In the genomic region with DNA sequence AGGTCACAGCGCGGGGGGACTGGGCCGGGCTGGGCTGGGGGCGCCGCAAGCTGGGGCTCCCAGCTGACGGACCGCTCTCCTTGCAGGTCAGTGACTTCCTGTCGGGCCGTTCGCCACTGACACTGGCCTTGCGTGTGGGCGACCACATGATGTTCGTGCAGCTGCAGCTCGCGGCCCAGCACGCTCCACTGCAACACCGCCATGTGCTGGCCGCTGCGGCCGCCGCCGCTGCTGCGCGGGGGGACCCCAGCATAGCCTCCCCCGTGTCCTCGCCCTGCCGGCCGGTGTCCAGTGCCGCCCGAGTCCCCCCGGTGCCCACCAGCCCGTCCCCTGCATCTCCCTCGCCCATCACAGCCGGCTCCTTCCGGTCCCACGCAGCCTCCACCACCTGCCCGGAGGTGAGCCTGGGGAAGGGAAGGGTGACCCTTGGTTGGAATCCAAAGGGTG, we compare ENCODE assay signal across 2 cellular contexts.
TF ChIP-seq lines count a peak whose summit lies in the region.

No MANE protein-coding gene starts in this region.

TF ChIP-seq in SK-N-SH, 30 proteins besides CTCF, POLR2A, EP300 and RAD21 (continued from another document):
- TF ChIP-seq, protein P1, sequence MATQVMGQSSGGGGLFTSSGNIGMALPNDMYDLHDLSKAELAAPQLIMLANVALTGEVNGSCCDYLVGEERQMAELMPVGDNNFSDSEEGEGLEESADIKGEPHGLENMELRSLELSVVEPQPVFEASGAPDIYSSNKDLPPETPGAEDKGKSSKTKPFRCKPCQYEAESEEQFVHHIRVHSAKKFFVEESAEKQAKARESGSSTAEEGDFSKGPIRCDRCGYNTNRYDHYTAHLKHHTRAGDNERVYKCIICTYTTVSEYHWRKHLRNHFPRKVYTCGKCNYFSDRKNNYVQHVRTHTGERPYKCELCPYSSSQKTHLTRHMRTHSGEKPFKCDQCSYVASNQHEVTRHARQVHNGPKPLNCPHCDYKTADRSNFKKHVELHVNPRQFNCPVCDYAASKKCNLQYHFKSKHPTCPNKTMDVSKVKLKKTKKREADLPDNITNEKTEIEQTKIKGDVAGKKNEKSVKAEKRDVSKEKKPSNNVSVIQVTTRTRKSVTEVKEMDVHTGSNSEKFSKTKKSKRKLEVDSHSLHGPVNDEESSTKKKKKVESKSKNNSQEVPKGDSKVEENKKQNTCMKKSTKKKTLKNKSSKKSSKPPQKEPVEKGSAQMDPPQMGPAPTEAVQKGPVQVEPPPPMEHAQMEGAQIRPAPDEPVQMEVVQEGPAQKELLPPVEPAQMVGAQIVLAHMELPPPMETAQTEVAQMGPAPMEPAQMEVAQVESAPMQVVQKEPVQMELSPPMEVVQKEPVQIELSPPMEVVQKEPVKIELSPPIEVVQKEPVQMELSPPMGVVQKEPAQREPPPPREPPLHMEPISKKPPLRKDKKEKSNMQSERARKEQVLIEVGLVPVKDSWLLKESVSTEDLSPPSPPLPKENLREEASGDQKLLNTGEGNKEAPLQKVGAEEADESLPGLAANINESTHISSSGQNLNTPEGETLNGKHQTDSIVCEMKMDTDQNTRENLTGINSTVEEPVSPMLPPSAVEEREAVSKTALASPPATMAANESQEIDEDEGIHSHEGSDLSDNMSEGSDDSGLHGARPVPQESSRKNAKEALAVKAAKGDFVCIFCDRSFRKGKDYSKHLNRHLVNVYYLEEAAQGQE (IDR thresholded peaks at IDR 0.05; ENCODE audit: low read depth, low read length), result no peak
- TF ChIP-seq, protein P2, sequence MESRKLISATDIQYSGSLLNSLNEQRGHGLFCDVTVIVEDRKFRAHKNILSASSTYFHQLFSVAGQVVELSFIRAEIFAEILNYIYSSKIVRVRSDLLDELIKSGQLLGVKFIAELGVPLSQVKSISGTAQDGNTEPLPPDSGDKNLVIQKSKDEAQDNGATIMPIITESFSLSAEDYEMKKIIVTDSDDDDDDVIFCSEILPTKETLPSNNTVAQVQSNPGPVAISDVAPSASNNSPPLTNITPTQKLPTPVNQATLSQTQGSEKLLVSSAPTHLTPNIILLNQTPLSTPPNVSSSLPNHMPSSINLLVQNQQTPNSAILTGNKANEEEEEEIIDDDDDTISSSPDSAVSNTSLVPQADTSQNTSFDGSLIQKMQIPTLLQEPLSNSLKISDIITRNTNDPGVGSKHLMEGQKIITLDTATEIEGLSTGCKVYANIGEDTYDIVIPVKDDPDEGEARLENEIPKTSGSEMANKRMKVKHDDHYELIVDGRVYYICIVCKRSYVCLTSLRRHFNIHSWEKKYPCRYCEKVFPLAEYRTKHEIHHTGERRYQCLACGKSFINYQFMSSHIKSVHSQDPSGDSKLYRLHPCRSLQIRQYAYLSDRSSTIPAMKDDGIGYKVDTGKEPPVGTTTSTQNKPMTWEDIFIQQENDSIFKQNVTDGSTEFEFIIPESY (IDR thresholded peaks at IDR 0.05; ENCODE audit: borderline replicate concordance, low read depth), result no peak
- no peak for TF ChIP-seq FOXJ3 (CRISPR knock-in tag; IDR thresholded peaks at IDR 0.05)
- TF ChIP-seq, protein P3, sequence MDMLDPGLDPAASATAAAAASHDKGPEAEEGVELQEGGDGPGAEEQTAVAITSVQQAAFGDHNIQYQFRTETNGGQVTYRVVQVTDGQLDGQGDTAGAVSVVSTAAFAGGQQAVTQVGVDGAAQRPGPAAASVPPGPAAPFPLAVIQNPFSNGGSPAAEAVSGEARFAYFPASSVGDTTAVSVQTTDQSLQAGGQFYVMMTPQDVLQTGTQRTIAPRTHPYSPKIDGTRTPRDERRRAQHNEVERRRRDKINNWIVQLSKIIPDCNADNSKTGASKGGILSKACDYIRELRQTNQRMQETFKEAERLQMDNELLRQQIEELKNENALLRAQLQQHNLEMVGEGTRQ (IDR thresholded peaks at IDR 0.05; ENCODE audit: borderline replicate concordance, low read depth, low read length), result no peak
- TF ChIP-seq, protein P4, sequence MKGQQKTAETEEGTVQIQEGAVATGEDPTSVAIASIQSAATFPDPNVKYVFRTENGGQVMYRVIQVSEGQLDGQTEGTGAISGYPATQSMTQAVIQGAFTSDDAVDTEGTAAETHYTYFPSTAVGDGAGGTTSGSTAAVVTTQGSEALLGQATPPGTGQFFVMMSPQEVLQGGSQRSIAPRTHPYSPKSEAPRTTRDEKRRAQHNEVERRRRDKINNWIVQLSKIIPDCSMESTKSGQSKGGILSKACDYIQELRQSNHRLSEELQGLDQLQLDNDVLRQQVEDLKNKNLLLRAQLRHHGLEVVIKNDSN (IDR thresholded peaks at IDR 0.05; ENCODE audit: borderline replicate concordance, low read depth), result no peak

TF ChIP-seq in SK-N-SH treated with all-trans-retinoic acid at 6 μM for 48 hours, 23 proteins besides CTCF, POLR2A, EP300 and RAD21 (continued from another document):
- TF ChIP-seq, protein P5, sequence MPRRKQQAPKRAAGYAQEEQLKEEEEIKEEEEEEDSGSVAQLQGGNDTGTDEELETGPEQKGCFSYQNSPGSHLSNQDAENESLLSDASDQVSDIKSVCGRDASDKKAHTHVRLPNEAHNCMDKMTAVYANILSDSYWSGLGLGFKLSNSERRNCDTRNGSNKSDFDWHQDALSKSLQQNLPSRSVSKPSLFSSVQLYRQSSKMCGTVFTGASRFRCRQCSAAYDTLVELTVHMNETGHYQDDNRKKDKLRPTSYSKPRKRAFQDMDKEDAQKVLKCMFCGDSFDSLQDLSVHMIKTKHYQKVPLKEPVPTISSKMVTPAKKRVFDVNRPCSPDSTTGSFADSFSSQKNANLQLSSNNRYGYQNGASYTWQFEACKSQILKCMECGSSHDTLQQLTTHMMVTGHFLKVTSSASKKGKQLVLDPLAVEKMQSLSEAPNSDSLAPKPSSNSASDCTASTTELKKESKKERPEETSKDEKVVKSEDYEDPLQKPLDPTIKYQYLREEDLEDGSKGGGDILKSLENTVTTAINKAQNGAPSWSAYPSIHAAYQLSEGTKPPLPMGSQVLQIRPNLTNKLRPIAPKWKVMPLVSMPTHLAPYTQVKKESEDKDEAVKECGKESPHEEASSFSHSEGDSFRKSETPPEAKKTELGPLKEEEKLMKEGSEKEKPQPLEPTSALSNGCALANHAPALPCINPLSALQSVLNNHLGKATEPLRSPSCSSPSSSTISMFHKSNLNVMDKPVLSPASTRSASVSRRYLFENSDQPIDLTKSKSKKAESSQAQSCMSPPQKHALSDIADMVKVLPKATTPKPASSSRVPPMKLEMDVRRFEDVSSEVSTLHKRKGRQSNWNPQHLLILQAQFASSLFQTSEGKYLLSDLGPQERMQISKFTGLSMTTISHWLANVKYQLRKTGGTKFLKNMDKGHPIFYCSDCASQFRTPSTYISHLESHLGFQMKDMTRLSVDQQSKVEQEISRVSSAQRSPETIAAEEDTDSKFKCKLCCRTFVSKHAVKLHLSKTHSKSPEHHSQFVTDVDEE (CRISPR knock-in tag; IDR thresholded peaks at IDR 0.05), result no peak
- TF ChIP-seq ESRRG (CRISPR knock-in tag; IDR thresholded peaks at IDR 0.05) (no peak), TCF4 (CRISPR knock-in tag; IDR thresholded peaks at IDR 0.05; ENCODE audit: borderline replicate concordance) (no peak)
